24 cellular contexts compared by ENCODE assay signal in genomic region chr3:24462737-24463136, GRCh38. TPM values are rescaled to one million over a fixed set of nuclear protein-coding genes. Genes with fewer than 3 reads are reported as not detected.
"Had no signal": no experiment of that assay in that cellular context is flagged by ENCODE, and none has a peak within 500 bp of the region (broad histone marks: within the 10 kb centered on the region; RNA-seq: fewer than 3 reads in every experiment).

No MANE protein-coding gene starts in this region.

- H3K9me3 ChIP-seq: thoracic aorta, transverse colon had no signal

- H3K79me2 ChIP-seq: parathyroid adenoma had no signal

- H2AFZ ChIP-seq: neural progenitor cell, parathyroid adenoma had no signal

- H3K27me3 ChIP-seq: neural progenitor cell, transverse colon, vagina had no signal

- H3K4me2 ChIP-seq: neural progenitor cell had no signal

- H3K36me3 Mint-ChIP-seq: naive thymus-derived CD4-positive, alpha-beta T cell; neural progenitor cell had no signal

- H3K9me3 Mint-ChIP-seq: neural progenitor cell had no signal

- H3K9ac ChIP-seq: neural progenitor cell, parathyroid adenoma had no signal

- DNase-seq: dermis blood vessel endothelial cell; effector memory CD8-positive, alpha-beta T cell; hypothalamus; immature natural killer cell; islet precursor cell; kidney glomerular epithelial cell; mesenchymal stem cell; midbrain; naive thymus-derived CD4-positive, alpha-beta T cell; right cardiac atrium; small intestine; stimulated activated CD4-positive, alpha-beta T cell treated with anti-CD3 and anti-CD28 coated beads, Interleukin-15, amount 100 ng/mL, for 24 hours; stimulated activated CD4-positive, alpha-beta T cell treated with anti-CD3 and anti-CD28 coated beads, Interleukin-2, amount 100 ng/mL, for 48 hours; stimulated activated naive B cell treated with anti-CD40 and anti-IgM and Interleukin-4, amounts not matched to agents 10 μg/mL and 1 μg/mL and 100 μg/mL, for 72 hours; transverse colon had no signal

- H3K27me3 Mint-ChIP-seq: effector memory CD8-positive, alpha-beta T cell; progenitor cell of endocrine pancreas; stimulated activated naive B cell treated with anti-CD40 and anti-IgM and Interleukin-4, amounts not matched to agents 10 μg/mL and 1 μg/mL and 100 μg/mL, for 72 hours; stimulated activated naive CD8-positive, alpha-beta T cell treated with anti-CD3 and anti-CD28 coated beads, Interleukin-15, Interleukin-2, amounts not matched to agents 100 ng/mL and 50 ng/mL, for 24 hours had no signal

- H3K4me1 ChIP-seq: parathyroid adenoma had no signal

- H3K27ac ChIP-seq: coronary artery, neural progenitor cell, parathyroid adenoma, transverse colon, vagina had no signal

- ATAC-seq: effector memory CD8-positive, alpha-beta T cell; naive thymus-derived CD4-positive, alpha-beta T cell; stimulated activated naive B cell treated with anti-CD40 and anti-IgM and Interleukin-4, amounts not matched to agents 10 μg/mL and 1 μg/mL and 100 μg/mL, for 72 hours had no signal

- H3K36me3 ChIP-seq: neural progenitor cell, thoracic aorta, transverse colon, vagina had no signal

- H3K4me3 Mint-ChIP-seq: effector memory CD8-positive, alpha-beta T cell; immature natural killer cell; naive thymus-derived CD4-positive, alpha-beta T cell; nephron; neural progenitor cell; stimulated activated naive B cell treated with anti-CD40 and anti-IgM and Interleukin-4, amounts not matched to agents 10 μg/mL and 1 μg/mL and 100 μg/mL, for 72 hours; stimulated activated naive CD8-positive, alpha-beta T cell treated with anti-CD3 and anti-CD28 coated beads, Interleukin-15, Interleukin-2, amounts not matched to agents 100 ng/mL and 50 ng/mL, for 24 hours had no signal

- FAIRE-seq: frontal cortex, small intestine had no signal

- H3K27ac Mint-ChIP-seq: effector memory CD8-positive, alpha-beta T cell; immature natural killer cell; naive thymus-derived CD4-positive, alpha-beta T cell; nephron; neural progenitor cell; progenitor cell of endocrine pancreas; stimulated activated naive B cell treated with anti-CD40 and anti-IgM and Interleukin-4, amounts not matched to agents 10 μg/mL and 1 μg/mL and 100 μg/mL, for 72 hours; stimulated activated naive CD8-positive, alpha-beta T cell treated with anti-CD3 and anti-CD28 coated beads, Interleukin-15, Interleukin-2, amounts not matched to agents 100 ng/mL and 50 ng/mL, for 24 hours had no signal

- H3K4me1 Mint-ChIP-seq: immature natural killer cell; naive thymus-derived CD4-positive, alpha-beta T cell; nephron had no signal

- H3K4me3 ChIP-seq: coronary artery, neural progenitor cell, thoracic aorta, transverse colon, vagina had no signal

RNA-seq across cellular contexts. Expression of gene THRB, which starts 31.9 kb away (rescaled TPM):
- polyA plus RNA-seq: immature natural killer cell had no signal
